Comparison of ENCODE assay signal across 1 cellular context in the genomic region with DNA sequence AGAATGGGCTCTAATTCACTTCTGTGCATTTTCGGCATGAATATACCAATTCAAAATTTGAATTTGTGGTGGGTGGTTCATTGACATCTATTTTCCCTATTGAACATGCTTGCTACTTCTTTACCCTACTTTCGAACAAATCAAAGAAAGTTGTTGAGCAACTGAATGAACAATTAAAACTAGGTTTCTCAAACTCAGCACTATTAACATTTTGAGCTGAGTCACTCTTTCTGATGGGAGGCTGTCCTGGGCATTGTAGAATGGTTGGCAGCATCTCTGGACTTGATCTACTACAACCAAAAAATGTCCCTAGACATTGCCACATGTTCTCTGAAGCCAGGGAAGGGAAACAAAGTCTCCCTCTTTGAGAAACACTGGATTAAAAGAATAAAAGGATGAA.
TF ChIP-seq lines count a peak whose summit lies in the region.

No MANE protein-coding gene starts in this region.

TF ChIP-seq in H1, 55 proteins besides CTCF, POLR2A, EP300 and RAD21 (continued from another document):
- 0 out of 2 replicates have a peak, but pooled peaks have one; percentile 10 for TF ChIP-seq BACH1 (IDR thresholded peaks at IDR 0.05; ENCODE audit: low read length)
